ENCODE assay signal across 23 cellular contexts in genomic region chr15:91219203-91219602, GRCh38.
"Had no signal": no experiment of that assay in that cellular context is flagged by ENCODE, and none has a peak within 500 bp of the region (broad histone marks: within the 10 kb centered on the region; RNA-seq: fewer than 3 reads in every experiment).

No MANE protein-coding gene starts in this region.

- H3K27me3 ChIP-seq: SJCRH30 had no signal

- DNase-seq: Kasumi-1; MM.1S; NCI-H1105; NCI-H1417; NCI-H1436 treated with DMSO at 0.1 percent for 48 hours; NCI-H1694; NCI-H187 treated with DMSO at 0.1 percent for 48 hours; NCI-H2029 treated with DMSO at 0.1 percent for 48 hours; NCI-H2171; NCI-H226; NCI-H510A; NCI-H524 treated with DMSO at 0.1 percent for 48 hours; NCI-H69; NCI-H774; NK-92 treated with Interleukin-12 subunit alpha and Interleukin-12 subunit beta, amount 100 ng/mL, for 24 hours; PC-3; SHP77 treated with DMSO at 0.1 percent for 48 hours; SJCRH30 had no signal

- H3K36me3 ChIP-seq: SJCRH30 had no signal

- H3K4me3 ChIP-seq: K562, SJCRH30 had no signal

- H3K27ac ChIP-seq: HL-60, KMS-11, SJCRH30 had no signal

- ATAC-seq: K562, Panc1, PC-3, SK-N-SH treated with all-trans-retinoic acid at 6 μM for 48 hours had no signal
